In the genomic region with DNA sequence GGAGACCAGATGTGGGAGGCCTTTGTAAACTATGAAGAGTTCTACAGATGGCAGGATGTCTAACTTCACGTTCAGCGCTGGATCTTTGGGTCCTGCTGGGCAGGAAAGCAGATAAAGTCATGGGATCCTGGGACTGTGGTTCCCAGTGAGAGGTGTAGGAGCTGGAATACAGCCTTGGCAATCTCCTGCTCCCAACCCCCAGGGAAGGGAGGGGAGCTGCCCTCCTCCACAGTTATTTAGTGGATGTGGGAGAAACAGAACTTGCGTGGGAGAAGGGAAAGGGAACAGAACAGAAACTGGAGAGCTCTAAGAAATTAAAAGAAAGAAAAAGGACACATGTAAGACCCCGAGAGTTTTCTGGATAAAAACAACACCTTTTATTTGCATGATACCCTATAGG, we compare ENCODE assay signal across 28 cellular contexts. TPM values are rescaled to one million over a fixed set of nuclear protein-coding genes. Genes with fewer than 3 reads are reported as not detected.
A peak's percentile ranks its signal among the peaks of the same experiment; 100 is the strongest.
DNase-seq lines count a peak whose midpoint lies in the region; ATAC-seq and TF ChIP-seq lines count a peak whose summit lies in the region.
"Had no signal": no experiment of that assay in that cellular context is flagged by ENCODE, and none has a peak within 500 bp of the region (broad histone marks: within the 10 kb centered on the region; RNA-seq: fewer than 3 reads in every experiment).

No MANE protein-coding gene starts in this region.

- H3K27me3 ChIP-seq in H7 (ENCODE audit: control insufficient read depth, insufficient read depth, low read length), result no peaks in the 10 kb centered on the region
- H3K27me3 ChIP-seq: hepatocyte, upper lobe of left lung had no signal

- TF ChIP-seq CTCF in HFFc6 (IDR thresholded peaks at IDR 0.05), result no peak
- no peak for TF ChIP-seq CTCF in osteocyte (IDR thresholded peaks at IDR 0.05)

- DNase-seq in HFFc6 (no peak), left ventricle myocardium superior (no peak), osteocyte (ENCODE audit: extremely low spot score, unreplicated experiment) (no peak), H7 (no peak)
- DNase-seq in activated CD8-positive, alpha-beta T cell treated with anti-CD3 and anti-CD28 coated beads, Interleukin-2, amount 10 ng/mL, durations not matched to agents 7 days and 5 days, result no peak
- DNase-seq: activated CD4-positive, alpha-beta memory T cell treated with anti-CD3 and anti-CD28 coated beads, Interleukin-2, amount 10 ng/mL, durations not matched to agents 7 days and 5 days; BE2C; cerebellar nuclear complex; DMS153; effector CD8-positive, alpha-beta T cell; foreskin fibroblast; GM23248; left cardiac atrium; mesendoderm; NCI-H1092; NCI-H187 treated with DMSO at 0.1 percent for 48 hours; NCI-H748 treated with DMSO at 0.1 percent for 48 hours; small intestine; stimulated activated CD4-positive, alpha-beta T cell treated with anti-CD3 and anti-CD28 coated beads, Interleukin-1b, Interleukin-23, amount 100 ng/mL, for 48 hours; T-helper 1 cell; upper lobe of left lung had no signal

- H3K9me3 Mint-ChIP-seq in HFFc6, result no peaks in the 10 kb centered on the region
- H3K9me3 Mint-ChIP-seq in osteocyte (ENCODE audit: unreplicated experiment), result no peaks in the 10 kb centered on the region
- no peaks in the 10 kb centered on the region for H3K9me3 Mint-ChIP-seq in activated CD8-positive, alpha-beta T cell treated with anti-CD3 and anti-CD28 coated beads, Interleukin-2, amount 10 ng/mL, durations not matched to agents 7 days and 5 days (ENCODE audit: insufficient read depth)
- H3K9me3 Mint-ChIP-seq: activated CD4-positive, alpha-beta memory T cell treated with anti-CD3 and anti-CD28 coated beads, Interleukin-2, amount 10 ng/mL, durations not matched to agents 7 days and 5 days; activated naive CD4-positive, alpha-beta T cell treated with anti-CD3 and anti-CD28 coated beads, Interleukin-2, amount 50 U/mL, for 72 hours; IgD-negative memory B cell had no signal

- CTCF ChIA-PET in activated CD8-positive, alpha-beta T cell treated with anti-CD3 and anti-CD28 coated beads, Interleukin-2, amount 10 ng/mL, durations not matched to agents 7 days and 5 days (lab: Charles Lee), result no interaction called here

- ATAC-seq in left ventricle myocardium superior (peak; percentile 39), GM21717 (IDR thresholded peaks at IDR 0.05; ENCODE audit: unreplicated experiment) (no peak), HG02870 (IDR thresholded peaks at IDR 0.05; ENCODE audit: unreplicated experiment) (no peak)
- no peak for ATAC-seq in activated CD8-positive, alpha-beta T cell treated with anti-CD3 and anti-CD28 coated beads, Interleukin-2, amount 10 ng/mL, durations not matched to agents 7 days and 5 days
- ATAC-seq: activated CD4-positive, CD25-positive, alpha-beta regulatory T cell treated with anti-CD3 and anti-CD28 coated beads, Interleukin-2, amount 50 U/mL, for 24 hours; activated naive CD4-positive, alpha-beta T cell treated with anti-CD3 and anti-CD28 coated beads, Interleukin-2, amount 50 U/mL, for 72 hours had no signal

- H3K4me3 ChIP-seq in H7 (ENCODE audit: insufficient read depth, low read depth, low read length), result no peak overlapping the region
- H3K4me3 ChIP-seq: GM23248, hepatocyte, upper lobe of left lung had no signal

- H3K36me3 ChIP-seq in H7 (replicated peaks; ENCODE audit: control insufficient read depth, insufficient read depth, low read length), result peaks cover 1% of the 10 kb centered on the region; the same call in 1 of the 2 replicates
- H3K36me3 ChIP-seq: BE2C, upper lobe of left lung had no signal

- no peak overlapping the region for H3K4me3 Mint-ChIP-seq in HFFc6
- no peak overlapping the region for H3K4me3 Mint-ChIP-seq in osteocyte (ENCODE audit: unreplicated experiment)
- no peak overlapping the region for H3K4me3 Mint-ChIP-seq in activated CD8-positive, alpha-beta T cell treated with anti-CD3 and anti-CD28 coated beads, Interleukin-2, amount 10 ng/mL, durations not matched to agents 7 days and 5 days
- H3K4me3 Mint-ChIP-seq: activated CD4-positive, alpha-beta memory T cell treated with anti-CD3 and anti-CD28 coated beads, Interleukin-2, amount 10 ng/mL, durations not matched to agents 7 days and 5 days; IgD-negative memory B cell had no signal

- H3K27me3 Mint-ChIP-seq in HFFc6 (ENCODE audit: insufficient read depth), result no peaks in the 10 kb centered on the region
- H3K27me3 Mint-ChIP-seq in osteocyte (ENCODE audit: unreplicated experiment), result no peaks in the 10 kb centered on the region
- H3K27me3 Mint-ChIP-seq in activated CD8-positive, alpha-beta T cell treated with anti-CD3 and anti-CD28 coated beads, Interleukin-2, amount 10 ng/mL, durations not matched to agents 7 days and 5 days (ENCODE audit: low read depth), result peaks cover 30% of the 10 kb centered on the region

- H3K4me1 Mint-ChIP-seq in HFFc6 (ENCODE audit: low read depth) (peaks cover 26% of the 10 kb centered on the region), osteocyte (ENCODE audit: unreplicated experiment) (peaks cover 19% of the 10 kb centered on the region)
- H3K4me1 Mint-ChIP-seq in activated CD8-positive, alpha-beta T cell treated with anti-CD3 and anti-CD28 coated beads, Interleukin-2, amount 10 ng/mL, durations not matched to agents 7 days and 5 days (ENCODE audit: low read depth), result no peaks in the 10 kb centered on the region
- H3K4me1 Mint-ChIP-seq: activated CD4-positive, alpha-beta memory T cell treated with anti-CD3 and anti-CD28 coated beads, Interleukin-2, amount 10 ng/mL, durations not matched to agents 7 days and 5 days; IgD-negative memory B cell had no signal

- intact Hi-C loops in left ventricle myocardium superior (cut with micrococcal nuclease), result no loop called here

- H3K36me3 Mint-ChIP-seq in HFFc6 (ENCODE audit: low read depth), result peaks cover 53% of the 10 kb centered on the region
- H3K36me3 Mint-ChIP-seq in osteocyte (ENCODE audit: unreplicated experiment), result peaks cover 34% of the 10 kb centered on the region
- no peaks in the 10 kb centered on the region for H3K36me3 Mint-ChIP-seq in activated CD8-positive, alpha-beta T cell treated with anti-CD3 and anti-CD28 coated beads, Interleukin-2, amount 10 ng/mL, durations not matched to agents 7 days and 5 days (ENCODE audit: low read depth)
- H3K36me3 Mint-ChIP-seq: activated naive CD4-positive, alpha-beta T cell treated with anti-CD3 and anti-CD28 coated beads, Interleukin-2, amount 50 U/mL, for 72 hours had no signal

- POLR2A ChIA-PET in activated CD8-positive, alpha-beta T cell treated with anti-CD3 and anti-CD28 coated beads, Interleukin-2, amount 10 ng/mL, durations not matched to agents 7 days and 5 days (lab: Charles Lee), result interaction anchor here (0.6 kb wide), 1 partner anchor 11 kb away, joined by 3 read pairs; no protein-coding TSS in a partner anchor

- peak overlapping the region; percentile 4 for H3K27ac ChIP-seq in cingulate gyrus (ENCODE audit: low read depth, low read length)
- H3K27ac ChIP-seq: GM23248, hepatocyte, upper lobe of left lung had no signal

- H3K27ac Mint-ChIP-seq in HFFc6 (peak overlapping the region; percentile 37; the same call in 1 of the 2 replicates), osteocyte (ENCODE audit: unreplicated experiment) (peak overlapping the region; percentile 7)
- no peak overlapping the region for H3K27ac Mint-ChIP-seq in activated CD8-positive, alpha-beta T cell treated with anti-CD3 and anti-CD28 coated beads, Interleukin-2, amount 10 ng/mL, durations not matched to agents 7 days and 5 days
- H3K27ac Mint-ChIP-seq: activated CD4-positive, alpha-beta memory T cell treated with anti-CD3 and anti-CD28 coated beads, Interleukin-2, amount 10 ng/mL, durations not matched to agents 7 days and 5 days; activated naive CD4-positive, alpha-beta T cell treated with anti-CD3 and anti-CD28 coated beads, Interleukin-2, amount 50 U/mL, for 72 hours; IgD-negative memory B cell had no signal

RNA-seq across cellular contexts. Expression of gene NUAK1, which starts 37.0 kb away (rescaled TPM):
- 10 to 100 TPM; 11.0 to 37.3 (median 14.1) TPM for total RNA-seq in HFFc6 (2021; fragmentation: NEBNext Ultra II Directional; extraction: Animal tissue kit (Norgen Biotek cat#: 25700))
- total RNA-seq in left ventricle myocardium superior, result 38.8 TPM
- total RNA-seq in osteocyte, result 20.2 and 21.1 TPM in 2 replicates
- 13.6 and 23.1 TPM in 2 replicates for total RNA-seq in H7 (2014; rRNA removed; shearing (Covaris generic))
- not detected for total RNA-seq in activated CD8-positive, alpha-beta T cell treated with anti-CD3 and anti-CD28 coated beads, Interleukin-2, amount 10 ng/mL, durations not matched to agents 7 days and 5 days
- total RNA-seq: activated CD4-positive, alpha-beta memory T cell treated with anti-CD3 and anti-CD28 coated beads, Interleukin-2, amount 10 ng/mL, durations not matched to agents 7 days and 5 days; activated naive CD4-positive, alpha-beta T cell treated with anti-CD3 and anti-CD28 coated beads, Interleukin-2, amount 50 U/mL, for 72 hours had no signal

Comparison
In these comparisons a context has a peak if more than half of its experiments do, and no peak if none do; other contexts are left out.
1. RNA of gene NUAK1, which starts 37.0 kb away (total RNA-seq): 38.8 TPM in left ventricle myocardium superior (single experiment), 13.6 to 23.1 TPM in H7, 20.2 to 21.1 TPM in osteocyte and 11.0 to 37.3 TPM in HFFc6; not detected in activated CD8-positive, alpha-beta T cell treated with anti-CD3 and anti-CD28 coated beads, Interleukin-2, amount 10 ng/mL, durations not matched to agents 7 days and 5 days; every median in the first group is over 10 times any median in the second.